Comparison of ENCODE assay signal across 11 cellular contexts in the genomic region with DNA sequence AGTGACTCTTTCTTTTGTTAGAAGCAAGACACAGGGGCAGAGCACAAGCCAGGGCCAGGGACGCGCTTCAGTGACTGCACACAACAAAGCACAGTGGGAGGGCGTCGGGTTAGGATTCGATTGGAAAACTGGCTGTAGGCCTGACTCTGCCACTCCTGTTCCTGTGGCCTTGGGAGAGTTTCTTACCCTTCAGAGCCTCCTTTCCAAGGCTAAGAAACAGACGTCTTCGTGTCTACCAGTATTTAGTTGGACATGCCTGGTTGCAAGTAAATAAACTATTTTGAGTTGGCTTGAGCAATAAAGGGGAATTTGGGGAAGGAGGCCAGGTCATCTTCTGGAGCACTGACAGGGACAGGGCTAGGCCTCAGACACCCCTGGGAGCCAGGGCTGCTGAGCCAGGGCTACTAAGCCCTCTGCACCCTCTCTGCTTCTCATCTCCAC.
DNase-seq lines count a peak whose midpoint lies in the region; ATAC-seq, FAIRE-seq and TF ChIP-seq lines count a peak whose summit lies in the region.
"Had no signal": no experiment of that assay in that cellular context is flagged by ENCODE, and none has a peak within 500 bp of the region (broad histone marks: within the 10 kb centered on the region; RNA-seq: fewer than 3 reads in every experiment).

No MANE protein-coding gene starts in this region.

- H2BK5ac ChIP-seq in mesendoderm (ENCODE audit: low read length), result no peak overlapping the region

- no peak overlapping the region for H4K8ac ChIP-seq in mesendoderm (ENCODE audit: low read depth, low read length)

- no peak overlapping the region for H2BK15ac ChIP-seq in mesendoderm (replicated peaks; ENCODE audit: low read depth)

- no peak overlapping the region for H2AK5ac ChIP-seq in mesendoderm (ENCODE audit: low read length)

- no peak for TF ChIP-seq CTCF in foreskin fibroblast (IDR thresholded peaks at IDR 0.05; ENCODE audit: low read depth, low read length)

- TF ChIP-seq POLR2A in H54 (IDR thresholded peaks at IDR 0.05; ENCODE audit: low read depth, low read length), result no peak

- no peak overlapping the region for H3K4me2 ChIP-seq in mesendoderm (ENCODE audit: low read length)

- H3K27ac ChIP-seq in SJSA1 (peak overlapping the region; percentile 28), mesendoderm (ENCODE audit: low read depth, low read length) (no peak overlapping the region)
- H3K27ac ChIP-seq: thoracic aorta, WERI-Rb-1 had no signal

- H3K36me3 ChIP-seq in SJSA1 (no peaks in the 10 kb centered on the region), mesendoderm (ENCODE audit: control insufficient read depth, insufficient read depth, low read length) (no peaks in the 10 kb centered on the region)
- H3K36me3 ChIP-seq: thoracic aorta, WERI-Rb-1 had no signal

- H3K56ac ChIP-seq in mesendoderm (ENCODE audit: low read length), result no peak overlapping the region

- H3K27me3 ChIP-seq in SJSA1 (replicated peaks), result no peaks in the 10 kb centered on the region
- H3K27me3 ChIP-seq in mesendoderm (ENCODE audit: insufficient read depth, low read length, poor library complexity), result no peaks in the 10 kb centered on the region

- no peak overlapping the region for H3K9ac ChIP-seq in mesendoderm (ENCODE audit: low read length)

- DNase-seq in Daoy (ENCODE audit: low read depth) (peak; percentile 57), NCI-H1105 treated with DMSO at 0.1 percent for 48 hours (lab: John Stamatoyannopoulos, UW) (peak; percentile 88), SJSA1 (ENCODE audit: low read depth in 1 of 2, low spot score in 2 of 2) (peak; percentile 77 to 81), mesendoderm (peak; percentile 32), foreskin fibroblast (no peak), H54 (ENCODE audit: insufficient read length, low spot score) (no peak)
- DNase-seq: DND-41, WERI-Rb-1 had no signal

- no peak for FAIRE-seq in H54 (lab: Jason Lieb, UNC)

- no peak overlapping the region for H3K23ac ChIP-seq in mesendoderm (ENCODE audit: low read length)

- no peak overlapping the region for H3K4ac ChIP-seq in mesendoderm (ENCODE audit: low read depth, low read length)

- H4K5ac ChIP-seq in mesendoderm (ENCODE audit: low read length), result no peak overlapping the region

- no CpG with 5 or more reads among the region's 7 CpGs for WGBS in mesendoderm (ENCODE audit: extremely low coverage, insufficient coverage, low lambda C conversion rate)

- H3K79me2 ChIP-seq in mesendoderm (ENCODE audit: control insufficient read depth, insufficient read depth, low read length), result no peaks in the 10 kb centered on the region

- H3K9me3 ChIP-seq in SJSA1 (replicated peaks), result no peaks in the 10 kb centered on the region
- H3K9me3 ChIP-seq: thoracic aorta had no signal

- H3K4me1 ChIP-seq in SJSA1 (replicated peaks), result peaks cover 64% of the 10 kb centered on the region
- H3K4me1 ChIP-seq in mesendoderm (ENCODE audit: control insufficient read depth, low read depth, low read length), result no peaks in the 10 kb centered on the region

- no peak overlapping the region for H3K18ac ChIP-seq in mesendoderm (ENCODE audit: low read length)

- no peak for ATAC-seq in GM21526 (IDR thresholded peaks at IDR 0.05; ENCODE audit: low FRiP score, unreplicated experiment)
- no peak for ATAC-seq in HG03469 (IDR thresholded peaks at IDR 0.05; ENCODE audit: unreplicated experiment)

- H2BK120ac ChIP-seq in mesendoderm (ENCODE audit: low read depth, low read length), result no peak overlapping the region

- no peak overlapping the region for H3K4me3 ChIP-seq in SJSA1
- no peak overlapping the region for H3K4me3 ChIP-seq in mesendoderm (ENCODE audit: low read length)
- H3K4me3 ChIP-seq in foreskin fibroblast (ENCODE audit: low read depth in 1 of 2, low read length in 2 of 2), result no peak overlapping the region
- H3K4me3 ChIP-seq: thoracic aorta had no signal

- H3K79me1 ChIP-seq in mesendoderm (ENCODE audit: low read length), result no peaks in the 10 kb centered on the region

Comparison
In these comparisons a context has a peak if more than half of its experiments do, and no peak if none do; other contexts are left out.
1. DNase-seq: peak in Daoy (single experiment), NCI-H1105 treated with DMSO at 0.1 percent for 48 hours (single experiment), SJSA1 (2 of 2) and mesendoderm (single experiment); none in foreskin fibroblast (0 of 2) and H54 (single experiment).